In the genomic region with DNA sequence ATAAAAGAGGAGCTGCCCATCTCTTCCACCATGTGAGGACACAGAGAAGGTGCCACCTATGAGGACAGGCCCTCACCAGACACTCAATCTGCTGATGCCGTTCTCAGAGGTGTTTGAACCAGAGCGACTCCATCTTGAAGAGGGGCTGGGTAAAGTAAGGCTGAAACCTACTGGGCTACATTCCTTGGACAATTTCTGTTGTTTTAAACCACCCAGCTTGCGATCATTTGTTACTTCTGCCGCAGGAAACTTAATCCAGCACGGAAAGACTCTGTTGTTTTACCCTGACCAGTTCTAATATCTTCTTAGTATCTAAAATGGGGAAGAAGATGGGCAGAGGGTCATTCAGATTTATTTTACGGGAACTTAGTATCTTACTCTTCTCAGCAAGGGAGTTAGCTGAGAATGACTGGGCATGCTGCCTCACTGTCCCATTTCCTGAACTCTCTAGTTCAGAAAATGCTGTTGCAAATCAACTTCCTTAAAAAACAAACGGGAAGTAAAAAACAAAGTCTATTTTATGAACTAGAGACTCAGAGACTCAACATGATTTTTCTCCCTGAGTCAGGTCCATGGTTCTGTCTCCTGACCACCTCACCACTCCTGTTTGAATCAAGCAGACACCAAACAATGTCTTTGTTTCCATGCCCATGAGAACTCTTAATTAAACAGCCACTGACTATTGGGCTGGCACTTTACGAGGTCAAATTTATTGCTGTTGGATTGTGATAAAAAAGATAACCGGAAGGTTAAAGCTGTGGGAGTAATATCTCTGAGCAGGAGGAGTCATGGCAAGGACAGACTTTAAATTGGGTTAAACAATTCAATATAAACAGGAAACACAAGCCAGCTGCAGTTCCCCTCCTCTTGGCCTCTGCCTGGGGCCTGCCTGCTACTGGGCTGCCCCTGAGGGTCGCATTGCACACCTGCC, we compare ENCODE assay signal across 1 cellular context.
TF ChIP-seq lines count a peak whose summit lies in the region.

No MANE protein-coding gene starts in this region.

TF ChIP-seq in K562, 482 proteins besides CTCF, POLR2A, EP300 and RAD21 (continued from another document and continues in another):
- no peak for TF ChIP-seq ZBTB49 (CRISPR knock-in tag; IDR thresholded peaks at IDR 0.05; ENCODE audit: borderline replicate concordance)
- TF ChIP-seq SRF (CRISPR knock-in tag; IDR thresholded peaks at IDR 0.05): 0 out of 4 replicates have a peak, but pooled peaks of 1 of the 2 experiments have one; percentile 33
- TF ChIP-seq SAFB2 (IDR thresholded peaks at IDR 0.05; ENCODE audit: borderline replicate concordance, low read depth, low read length, severe bottlenecking): no peak
- TF ChIP-seq ZNF644 (tag; IDR thresholded peaks at IDR 0.05; ENCODE audit: low read depth): peak; percentile 91
- peak; percentile 81; the same call in 1 of the 2 replicates for TF ChIP-seq KLF13 (tag; IDR thresholded peaks at IDR 0.05; ENCODE audit: borderline replicate concordance, low read depth)
- peak; percentile 92 for TF ChIP-seq ZNF668 (CRISPR knock-in tag; IDR thresholded peaks at IDR 0.05)
- TF ChIP-seq BRD9 (IDR thresholded peaks at IDR 0.05; ENCODE audit: low read depth, partially characterized antibody): no peak
- TF ChIP-seq, protein P1, sequence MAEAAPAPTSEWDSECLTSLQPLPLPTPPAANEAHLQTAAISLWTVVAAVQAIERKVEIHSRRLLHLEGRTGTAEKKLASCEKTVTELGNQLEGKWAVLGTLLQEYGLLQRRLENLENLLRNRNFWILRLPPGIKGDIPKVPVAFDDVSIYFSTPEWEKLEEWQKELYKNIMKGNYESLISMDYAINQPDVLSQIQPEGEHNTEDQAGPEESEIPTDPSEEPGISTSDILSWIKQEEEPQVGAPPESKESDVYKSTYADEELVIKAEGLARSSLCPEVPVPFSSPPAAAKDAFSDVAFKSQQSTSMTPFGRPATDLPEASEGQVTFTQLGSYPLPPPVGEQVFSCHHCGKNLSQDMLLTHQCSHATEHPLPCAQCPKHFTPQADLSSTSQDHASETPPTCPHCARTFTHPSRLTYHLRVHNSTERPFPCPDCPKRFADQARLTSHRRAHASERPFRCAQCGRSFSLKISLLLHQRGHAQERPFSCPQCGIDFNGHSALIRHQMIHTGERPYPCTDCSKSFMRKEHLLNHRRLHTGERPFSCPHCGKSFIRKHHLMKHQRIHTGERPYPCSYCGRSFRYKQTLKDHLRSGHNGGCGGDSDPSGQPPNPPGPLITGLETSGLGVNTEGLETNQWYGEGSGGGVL (CRISPR knock-in tag; IDR thresholded peaks at IDR 0.05): no peak
- TF ChIP-seq, protein P2, sequence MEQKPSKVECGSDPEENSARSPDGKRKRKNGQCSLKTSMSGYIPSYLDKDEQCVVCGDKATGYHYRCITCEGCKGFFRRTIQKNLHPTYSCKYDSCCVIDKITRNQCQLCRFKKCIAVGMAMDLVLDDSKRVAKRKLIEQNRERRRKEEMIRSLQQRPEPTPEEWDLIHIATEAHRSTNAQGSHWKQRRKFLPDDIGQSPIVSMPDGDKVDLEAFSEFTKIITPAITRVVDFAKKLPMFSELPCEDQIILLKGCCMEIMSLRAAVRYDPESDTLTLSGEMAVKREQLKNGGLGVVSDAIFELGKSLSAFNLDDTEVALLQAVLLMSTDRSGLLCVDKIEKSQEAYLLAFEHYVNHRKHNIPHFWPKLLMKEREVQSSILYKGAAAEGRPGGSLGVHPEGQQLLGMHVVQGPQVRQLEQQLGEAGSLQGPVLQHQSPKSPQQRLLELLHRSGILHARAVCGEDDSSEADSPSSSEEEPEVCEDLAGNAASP (IDR thresholded peaks at IDR 0.05): no peak
- TF ChIP-seq MECOM (CRISPR knock-in tag; IDR thresholded peaks at IDR 0.05): peak; percentile 88
- TF ChIP-seq IFI16 (CRISPR knock-in tag; IDR thresholded peaks at IDR 0.05): no peak
- TF ChIP-seq, protein P3, sequence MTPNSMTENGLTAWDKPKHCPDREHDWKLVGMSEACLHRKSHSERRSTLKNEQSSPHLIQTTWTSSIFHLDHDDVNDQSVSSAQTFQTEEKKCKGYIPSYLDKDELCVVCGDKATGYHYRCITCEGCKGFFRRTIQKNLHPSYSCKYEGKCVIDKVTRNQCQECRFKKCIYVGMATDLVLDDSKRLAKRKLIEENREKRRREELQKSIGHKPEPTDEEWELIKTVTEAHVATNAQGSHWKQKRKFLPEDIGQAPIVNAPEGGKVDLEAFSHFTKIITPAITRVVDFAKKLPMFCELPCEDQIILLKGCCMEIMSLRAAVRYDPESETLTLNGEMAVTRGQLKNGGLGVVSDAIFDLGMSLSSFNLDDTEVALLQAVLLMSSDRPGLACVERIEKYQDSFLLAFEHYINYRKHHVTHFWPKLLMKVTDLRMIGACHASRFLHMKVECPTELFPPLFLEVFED (CRISPR knock-in tag; conservative IDR thresholded peaks at IDR 0.05): peak; percentile 83
- peak; percentile 30; the same call in 1 of the 2 replicates for TF ChIP-seq NCOR1 (IDR thresholded peaks at IDR 0.05)
- no peak for TF ChIP-seq ZNF277 (CRISPR knock-in tag; IDR thresholded peaks at IDR 0.05; ENCODE audit: borderline replicate concordance)
- TF ChIP-seq DMBX1 (CRISPR knock-in tag; IDR thresholded peaks at IDR 0.05; ENCODE audit: borderline replicate concordance): peak; percentile 96
- no peak for TF ChIP-seq U2AF2 (optimal IDR thresholded peaks at IDR 0.05; ENCODE audit: low read depth, low read length)
- peak; percentile 93 for TF ChIP-seq PYGO2 (tag; IDR thresholded peaks at IDR 0.05)
- TF ChIP-seq PTTG1 (tag; IDR thresholded peaks at IDR 0.05; ENCODE audit: low read depth): peak; percentile 90
- TF ChIP-seq PTRF (tag; IDR thresholded peaks at IDR 0.05): peak; percentile 91
- TF ChIP-seq NR1H2 (CRISPR knock-in tag; IDR thresholded peaks at IDR 0.05): no peak
- TF ChIP-seq, protein P4, sequence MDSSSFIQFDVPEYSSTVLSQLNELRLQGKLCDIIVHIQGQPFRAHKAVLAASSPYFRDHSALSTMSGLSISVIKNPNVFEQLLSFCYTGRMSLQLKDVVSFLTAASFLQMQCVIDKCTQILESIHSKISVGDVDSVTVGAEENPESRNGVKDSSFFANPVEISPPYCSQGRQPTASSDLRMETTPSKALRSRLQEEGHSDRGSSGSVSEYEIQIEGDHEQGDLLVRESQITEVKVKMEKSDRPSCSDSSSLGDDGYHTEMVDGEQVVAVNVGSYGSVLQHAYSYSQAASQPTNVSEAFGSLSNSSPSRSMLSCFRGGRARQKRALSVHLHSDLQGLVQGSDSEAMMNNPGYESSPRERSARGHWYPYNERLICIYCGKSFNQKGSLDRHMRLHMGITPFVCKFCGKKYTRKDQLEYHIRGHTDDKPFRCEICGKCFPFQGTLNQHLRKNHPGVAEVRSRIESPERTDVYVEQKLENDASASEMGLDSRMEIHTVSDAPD (CRISPR knock-in tag; IDR thresholded peaks at IDR 0.05): no peak
- no peak for TF ChIP-seq DLX4 (CRISPR knock-in tag; IDR thresholded peaks at IDR 0.05)
- TF ChIP-seq ZNF780A (CRISPR knock-in tag; IDR thresholded peaks at IDR 0.05): no peak
- TF ChIP-seq HDAC3 (IDR thresholded peaks at IDR 0.05; ENCODE audit: borderline replicate concordance, partially characterized antibody): no peak
- TF ChIP-seq ETV6 (IDR thresholded peaks at IDR 0.05; ENCODE audit: borderline replicate concordance in 1 of 2, low read depth in 2 of 2, low read length in 1 of 2): peak in 1 of 2 experiments; percentile 90; a peak in 2 of 4 replicates
- no peak for TF ChIP-seq ETV6 (CRISPR knock-in tag; IDR thresholded peaks at IDR 0.05; ENCODE audit: borderline replicate concordance)
- no peak for TF ChIP-seq LEF1 (IDR thresholded peaks at IDR 0.05)
- TF ChIP-seq ZNF146 (CRISPR knock-in tag; IDR thresholded peaks at IDR 0.05; ENCODE audit: unreplicated experiment): no peak
- TF ChIP-seq NR4A1 (CRISPR knock-in tag; IDR thresholded peaks at IDR 0.05): peak; percentile 97
- peak; percentile 98 for TF ChIP-seq NR4A1 (tag; IDR thresholded peaks at IDR 0.05)
- TF ChIP-seq HNRNPL (IDR thresholded peaks at IDR 0.05; ENCODE audit: low read depth, low read length): no peak
- TF ChIP-seq CHCHD3 (CRISPR knock-in tag; IDR thresholded peaks at IDR 0.05): no peak
- peak; percentile 96 for TF ChIP-seq E2F3 (CRISPR knock-in tag; IDR thresholded peaks at IDR 0.05)
- TF ChIP-seq MEF2D (tag; conservative IDR thresholded peaks at IDR 0.05; ENCODE audit: low read depth): peak; percentile 96
- no peak for TF ChIP-seq CHD1 (IDR thresholded peaks at IDR 0.05; ENCODE audit: low read length)
- TF ChIP-seq, protein P5, sequence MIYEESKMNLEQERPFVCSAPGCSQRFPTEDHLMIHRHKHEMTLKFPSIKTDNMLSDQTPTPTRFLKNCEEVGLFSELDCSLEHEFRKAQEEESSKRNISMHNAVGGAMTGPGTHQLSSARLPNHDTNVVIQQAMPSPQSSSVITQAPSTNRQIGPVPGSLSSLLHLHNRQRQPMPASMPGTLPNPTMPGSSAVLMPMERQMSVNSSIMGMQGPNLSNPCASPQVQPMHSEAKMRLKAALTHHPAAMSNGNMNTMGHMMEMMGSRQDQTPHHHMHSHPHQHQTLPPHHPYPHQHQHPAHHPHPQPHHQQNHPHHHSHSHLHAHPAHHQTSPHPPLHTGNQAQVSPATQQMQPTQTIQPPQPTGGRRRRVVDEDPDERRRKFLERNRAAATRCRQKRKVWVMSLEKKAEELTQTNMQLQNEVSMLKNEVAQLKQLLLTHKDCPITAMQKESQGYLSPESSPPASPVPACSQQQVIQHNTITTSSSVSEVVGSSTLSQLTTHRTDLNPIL (CRISPR knock-in tag; IDR thresholded peaks at IDR 0.05): peak; percentile 93
- TF ChIP-seq BCOR (IDR thresholded peaks at IDR 0.05): no peak
- no peak for TF ChIP-seq TCF7 (IDR thresholded peaks at IDR 0.05; ENCODE audit: borderline replicate concordance)
- TF ChIP-seq, protein P6, sequence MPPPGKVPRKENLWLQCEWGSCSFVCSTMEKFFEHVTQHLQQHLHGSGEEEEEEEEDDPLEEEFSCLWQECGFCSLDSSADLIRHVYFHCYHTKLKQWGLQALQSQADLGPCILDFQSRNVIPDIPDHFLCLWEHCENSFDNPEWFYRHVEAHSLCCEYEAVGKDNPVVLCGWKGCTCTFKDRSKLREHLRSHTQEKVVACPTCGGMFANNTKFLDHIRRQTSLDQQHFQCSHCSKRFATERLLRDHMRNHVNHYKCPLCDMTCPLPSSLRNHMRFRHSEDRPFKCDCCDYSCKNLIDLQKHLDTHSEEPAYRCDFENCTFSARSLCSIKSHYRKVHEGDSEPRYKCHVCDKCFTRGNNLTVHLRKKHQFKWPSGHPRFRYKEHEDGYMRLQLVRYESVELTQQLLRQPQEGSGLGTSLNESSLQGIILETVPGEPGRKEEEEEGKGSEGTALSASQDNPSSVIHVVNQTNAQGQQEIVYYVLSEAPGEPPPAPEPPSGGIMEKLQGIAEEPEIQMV (tag; conservative IDR thresholded peaks at IDR 0.05; ENCODE audit: low read depth): peak; percentile 80
- TF ChIP-seq ELF1 (tag; IDR thresholded peaks at IDR 0.05): peak; percentile 54; the same call in 1 of the 2 replicates
- TF ChIP-seq XRCC3 (IDR thresholded peaks at IDR 0.05): no peak
- no peak for TF ChIP-seq PHF21A (IDR thresholded peaks at IDR 0.05; ENCODE audit: borderline replicate concordance, low read depth)
